ENCODE assay signal across 16 cellular contexts in genomic region chr9:137642892-137643291, GRCh38. TPM values are rescaled to one million over a fixed set of nuclear protein-coding genes. Genes with fewer than 3 reads are reported as not detected.
A peak's percentile ranks its signal among the peaks of the same experiment; 100 is the strongest.
DNase-seq lines count a peak whose midpoint lies in the region; ATAC-seq and TF ChIP-seq lines count a peak whose summit lies in the region.
"Had no signal": no experiment of that assay in that cellular context is flagged by ENCODE, and none has a peak within 500 bp of the region (broad histone marks: within the 10 kb centered on the region; RNA-seq: fewer than 3 reads in every experiment).

No MANE protein-coding gene starts in this region.

- no peaks in the 10 kb centered on the region for H3K27me3 ChIP-seq in spleen (replicated peaks in 1 of 7)

- DNase-seq in activated naive CD4-positive, alpha-beta T cell treated with anti-CD3 and anti-CD28 coated beads for 36 hours: no peak
- no peak for DNase-seq in T-helper 17 cell
- peak; percentile 29 for DNase-seq in chondrocyte (ENCODE audit: low spot score)
- DNase-seq in spleen: peak; percentile 20
- DNase-seq in RKO (ENCODE audit: low spot score): no peak
- DNase-seq in GM20000 (ENCODE audit: low spot score): no peak
- no peak for DNase-seq in activated CD4-positive, CD25-positive, alpha-beta regulatory T cell (lab: John Stamatoyannopoulos, UW)
- DNase-seq: AML-193; Caco-2; CD4-positive, alpha-beta T cell; GM23248 had no signal

- intact Hi-C loops in activated naive CD4-positive, alpha-beta T cell treated with anti-CD3 and anti-CD28 coated beads for 36 hours (cut with micrococcal nuclease): no loop called here
- intact Hi-C loops in spleen (cut with DNase I; ENCODE audit: low total_unique reads): no loop called here

- peaks cover 71% of the 10 kb centered on the region for H3K4me1 Mint-ChIP-seq in activated naive CD4-positive, alpha-beta T cell treated with anti-CD3 and anti-CD28 coated beads, Interleukin-2, amount 50 U/mL, for 24 hours
- H3K4me1 Mint-ChIP-seq in activated naive CD4-positive, alpha-beta T cell treated with anti-CD3 and anti-CD28 coated beads for 36 hours (ENCODE audit: low read depth): peaks cover 57% of the 10 kb centered on the region
- H3K4me1 Mint-ChIP-seq in T-helper 17 cell: peaks cover 48% of the 10 kb centered on the region
- peaks cover 18% of the 10 kb centered on the region for H3K4me1 Mint-ChIP-seq in chondrocyte (ENCODE audit: low read depth)

- peaks cover 16% of the 10 kb centered on the region for H3K36me3 Mint-ChIP-seq in activated naive CD4-positive, alpha-beta T cell treated with anti-CD3 and anti-CD28 coated beads, Interleukin-2, amount 50 U/mL, for 24 hours
- peaks cover 12% of the 10 kb centered on the region for H3K36me3 Mint-ChIP-seq in activated naive CD4-positive, alpha-beta T cell treated with anti-CD3 and anti-CD28 coated beads for 36 hours (ENCODE audit: low read depth)
- peaks cover 16% of the 10 kb centered on the region for H3K36me3 Mint-ChIP-seq in T-helper 17 cell (ENCODE audit: low read depth)
- H3K36me3 Mint-ChIP-seq in chondrocyte (ENCODE audit: low read depth): peaks cover 4% of the 10 kb centered on the region

- CTCF ChIA-PET in activated naive CD4-positive, alpha-beta T cell treated with anti-CD3 and anti-CD28 coated beads for 36 hours (lab: Charles Lee): no interaction called here

- no peaks in the 10 kb centered on the region for H3K9me3 Mint-ChIP-seq in activated naive CD4-positive, alpha-beta T cell treated with anti-CD3 and anti-CD28 coated beads, Interleukin-2, amount 50 U/mL, for 24 hours
- no peaks in the 10 kb centered on the region for H3K9me3 Mint-ChIP-seq in activated naive CD4-positive, alpha-beta T cell treated with anti-CD3 and anti-CD28 coated beads for 36 hours
- H3K9me3 Mint-ChIP-seq in chondrocyte (ENCODE audit: low read depth): no peaks in the 10 kb centered on the region
- H3K9me3 Mint-ChIP-seq: CD4-positive, alpha-beta T cell had no signal

- H3K27ac ChIP-seq in spleen: no peak overlapping the region
- H3K27ac ChIP-seq: 22Rv1, A549, C4-2B, GM23248 had no signal

- TF ChIP-seq CTCF in chondrocyte (IDR thresholded peaks at IDR 0.05) (no peak), spleen (IDR thresholded peaks at IDR 0.05 in 8 of 11, conservative IDR thresholded peaks at IDR 0.05 in 3 of 11) (no peak), GM20000 (IDR thresholded peaks at IDR 0.05; ENCODE audit: extremely low read depth, missing control alignments) (no peak)

- H3K4me3 ChIP-seq in spleen: no peak overlapping the region
- H3K4me3 ChIP-seq: A549, GM23248, HAP-1 had no signal

- H3K4me1 ChIP-seq in spleen: peaks cover 24 to 96% (median 46%) of the 10 kb centered on the region in 6 donors
- H3K4me1 ChIP-seq: A549, Caco-2, HAP-1 had no signal

- H3K9me3 ChIP-seq in T-helper 17 cell (ENCODE audit: control insufficient read depth, low read length, poor library complexity, severe bottlenecking) (no peaks in the 10 kb centered on the region), spleen (no peaks in the 10 kb centered on the region)
- H3K9me3 ChIP-seq: A549, Caco-2, HAP-1 had no signal

- no peak for TF ChIP-seq POLR2A in spleen (IDR thresholded peaks at IDR 0.05)

- 93 to 99% (median 97%) methylated on average over 5 of the region's 5 CpGs for WGBS in spleen, 5 donors

- no peaks in the 10 kb centered on the region for H3K27me3 Mint-ChIP-seq in activated naive CD4-positive, alpha-beta T cell treated with anti-CD3 and anti-CD28 coated beads, Interleukin-2, amount 50 U/mL, for 24 hours
- no peaks in the 10 kb centered on the region for H3K27me3 Mint-ChIP-seq in activated naive CD4-positive, alpha-beta T cell treated with anti-CD3 and anti-CD28 coated beads for 36 hours (ENCODE audit: low read depth)
- H3K27me3 Mint-ChIP-seq in T-helper 17 cell (no peaks in the 10 kb centered on the region), chondrocyte (ENCODE audit: low read depth) (no peaks in the 10 kb centered on the region)
- H3K27me3 Mint-ChIP-seq: CD4-positive, alpha-beta T cell had no signal

- H3K27ac Mint-ChIP-seq in activated naive CD4-positive, alpha-beta T cell treated with anti-CD3 and anti-CD28 coated beads, Interleukin-2, amount 50 U/mL, for 24 hours: peak overlapping the region; percentile 4
- H3K27ac Mint-ChIP-seq in activated naive CD4-positive, alpha-beta T cell treated with anti-CD3 and anti-CD28 coated beads for 36 hours: no peak overlapping the region
- H3K27ac Mint-ChIP-seq in T-helper 17 cell (peak overlapping the region; percentile 83), chondrocyte (ENCODE audit: unreplicated experiment) (no peak overlapping the region)

- ATAC-seq in T-helper 17 cell: no peak
- ATAC-seq: A549 had no signal

- H3K4me3 Mint-ChIP-seq in activated naive CD4-positive, alpha-beta T cell treated with anti-CD3 and anti-CD28 coated beads, Interleukin-2, amount 50 U/mL, for 24 hours: no peak overlapping the region
- no peak overlapping the region for H3K4me3 Mint-ChIP-seq in activated naive CD4-positive, alpha-beta T cell treated with anti-CD3 and anti-CD28 coated beads for 36 hours
- H3K4me3 Mint-ChIP-seq in T-helper 17 cell (no peak overlapping the region), chondrocyte (ENCODE audit: unreplicated experiment) (no peak overlapping the region)
- H3K4me3 Mint-ChIP-seq: CD4-positive, alpha-beta T cell had no signal

- peaks cover 0 to 62% (median 4%) of the 10 kb centered on the region in 6 donors for H3K36me3 ChIP-seq in spleen

RNA-seq across cellular contexts. Expression of gene EHMT1, which starts 24.1 kb away (rescaled TPM):
- total RNA-seq in activated naive CD4-positive, alpha-beta T cell treated with anti-CD3 and anti-CD28 coated beads for 36 hours: 10 to 100 TPM; 57.9 to 59.0 TPM
- total RNA-seq in T-helper 17 cell: 100 to 1,000 TPM; 106 to 108 TPM
- 59.6 to 92.3 TPM (median 61.0 TPM) in 3 replicates for total RNA-seq in chondrocyte
- 100 to 1,000 TPM in 6 of 7 donors, 10 to 100 TPM in 1; 87.7 to 163 (median 130) TPM for total RNA-seq in spleen
- 10 to 100 TPM; 35.5 to 60.9 (median 54.9) TPM for polyA plus RNA-seq in spleen

RNA-seq across cellular contexts. Expression of gene ARRDC1, which starts 37.4 kb away (rescaled TPM):
- 10 to 100 TPM; 19.1 to 21.4 TPM for total RNA-seq in activated naive CD4-positive, alpha-beta T cell treated with anti-CD3 and anti-CD28 coated beads for 36 hours
- total RNA-seq in T-helper 17 cell: 10 to 100 TPM; 54.8 to 83.8 TPM
- total RNA-seq in chondrocyte: 24.5 to 27.3 TPM (median 27.2 TPM) in 3 replicates
- 10 to 100 TPM; 51.4 to 85.2 (median 70.2) TPM for total RNA-seq in spleen
- polyA plus RNA-seq in spleen: 100 to 1,000 TPM in 1 of 3 donors, 10 to 100 TPM in 2; 60.1 to 158 (median 95.1) TPM

RNA-seq across cellular contexts. Expression of gene ZMYND19, which starts 52.6 kb away (rescaled TPM):
- 10 to 100 TPM; 50.9 to 52.5 TPM for total RNA-seq in activated naive CD4-positive, alpha-beta T cell treated with anti-CD3 and anti-CD28 coated beads for 36 hours
- total RNA-seq in T-helper 17 cell (10 to 100 TPM; 12.1 to 18.2 TPM), chondrocyte (32.5 to 34.8 TPM (median 33.0 TPM) in 3 replicates), spleen (10 to 100 TPM; 12.7 to 17.5 (median 15.3) TPM)
- polyA plus RNA-seq in spleen: 10 to 100 TPM; 17.7 to 24.1 (median 17.8) TPM

Comparison
In these comparisons a context has a peak if more than half of its experiments do, and no peak if none do; other contexts are left out.
1. H3K27ac Mint-ChIP-seq: peak in activated naive CD4-positive, alpha-beta T cell treated with anti-CD3 and anti-CD28 coated beads, Interleukin-2, amount 50 U/mL, for 24 hours (single experiment) and T-helper 17 cell (single experiment); none in activated naive CD4-positive, alpha-beta T cell treated with anti-CD3 and anti-CD28 coated beads for 36 hours (single experiment) and chondrocyte (single experiment).
2. DNase-seq: peak in chondrocyte (single experiment) and spleen (single experiment); none in activated naive CD4-positive, alpha-beta T cell treated with anti-CD3 and anti-CD28 coated beads for 36 hours (single experiment), T-helper 17 cell (0 of 3), RKO (single experiment), GM20000 (single experiment) and activated CD4-positive, CD25-positive, alpha-beta regulatory T cell (0 of 4).